In genomic region chr7:126578338-126578737, GRCh38 we compare ENCODE assay signal across 21 cellular contexts.
DNase-seq lines count a peak whose midpoint lies in the region; ATAC-seq, FAIRE-seq and TF ChIP-seq lines count a peak whose summit lies in the region.
"Had no signal": no experiment of that assay in that cellular context is flagged by ENCODE, and none has a peak within 500 bp of the region (broad histone marks: within the 10 kb centered on the region; RNA-seq: fewer than 3 reads in every experiment).

No MANE protein-coding gene starts in this region.

- no peak for ATAC-seq in naive thymus-derived CD8-positive, alpha-beta T cell
- ATAC-seq in GM19463 (IDR thresholded peaks at IDR 0.05; ENCODE audit: unreplicated experiment): no peak
- no peak for ATAC-seq in activated CD8-positive, alpha-beta T cell treated with anti-CD3 and anti-CD28 coated beads for 36 hours
- ATAC-seq: activated CD8-positive, alpha-beta T cell treated with anti-CD3 and anti-CD28 coated beads, Interleukin-2, amount 10 ng/mL, durations not matched to agents 7 days and 5 days; HepG2; natural killer cell treated with Interleukin-12 subunit alpha and Interleukin-12 subunit beta and Interleukin-15 and Interleukin-18, amount 100 ng/mL, for 72 hours; psoas muscle had no signal

- peaks cover 0 to 23% (median 6%) of the 10 kb centered on the region in 9 donors for H3K9me3 Mint-ChIP-seq in naive thymus-derived CD8-positive, alpha-beta T cell
- no peaks in the 10 kb centered on the region for H3K9me3 Mint-ChIP-seq in activated CD8-positive, alpha-beta T cell treated with anti-CD3 and anti-CD28 coated beads for 36 hours
- H3K9me3 Mint-ChIP-seq: activated naive CD8-positive, alpha-beta T cell treated with anti-CD3 and anti-CD28 coated beads for 36 hours; brain had no signal

- no peaks in the 10 kb centered on the region for H3K36me3 ChIP-seq in keratinocyte (ENCODE audit: control insufficient read depth in 2 of 2, extremely low read depth in 1 of 2, insufficient read depth in 2 of 2, low read length in 2 of 2)
- H3K36me3 ChIP-seq: left ventricle myocardium inferior, MG63, stomach had no signal

- H3K4me3 Mint-ChIP-seq in naive thymus-derived CD8-positive, alpha-beta T cell: no peak overlapping the region
- H3K4me3 Mint-ChIP-seq in activated CD8-positive, alpha-beta T cell treated with anti-CD3 and anti-CD28 coated beads for 36 hours: no peak overlapping the region
- H3K4me3 Mint-ChIP-seq: activated CD8-positive, alpha-beta T cell treated with anti-CD3 and anti-CD28 coated beads, Interleukin-2, amount 10 ng/mL, durations not matched to agents 7 days and 5 days; activated naive CD8-positive, alpha-beta T cell treated with anti-CD3 and anti-CD28 coated beads for 36 hours; brain; natural killer cell treated with Interleukin-12 subunit alpha and Interleukin-12 subunit beta and Interleukin-15 and Interleukin-18, amount 100 ng/mL, for 72 hours had no signal

- no peaks in the 10 kb centered on the region for H3K27me3 ChIP-seq in keratinocyte (ENCODE audit: control insufficient read depth, extremely low read depth, insufficient read depth, low read length)
- H3K27me3 ChIP-seq: MG63, stomach had no signal

- dilution Hi-C loops in keratinocyte (cut with MboI; ENCODE audit: extremely low pct_ligation_motif_present, low sequenced_read_pairs): no loop called here

- no peak for FAIRE-seq in keratinocyte (lab: Jason Lieb, UNC)
- FAIRE-seq: H54, HepG2, urothelium cell line had no signal

- intact Hi-C loops in activated CD8-positive, alpha-beta T cell treated with anti-CD3 and anti-CD28 coated beads for 36 hours (cut with micrococcal nuclease): no loop called here

- no peak overlapping the region for H3K27ac Mint-ChIP-seq in naive thymus-derived CD8-positive, alpha-beta T cell
- no peak overlapping the region for H3K27ac Mint-ChIP-seq in activated CD8-positive, alpha-beta T cell treated with anti-CD3 and anti-CD28 coated beads for 36 hours
- H3K27ac Mint-ChIP-seq: activated CD8-positive, alpha-beta T cell treated with anti-CD3 and anti-CD28 coated beads, Interleukin-2, amount 10 ng/mL, durations not matched to agents 7 days and 5 days; activated naive CD8-positive, alpha-beta T cell treated with anti-CD3 and anti-CD28 coated beads for 36 hours; brain; natural killer cell treated with Interleukin-12 subunit alpha and Interleukin-12 subunit beta and Interleukin-15 and Interleukin-18, amount 100 ng/mL, for 72 hours had no signal

- H3K27ac ChIP-seq in keratinocyte (ENCODE audit: control insufficient read depth, insufficient read depth, low read length): no peak overlapping the region
- H3K27ac ChIP-seq: left ventricle myocardium inferior, psoas muscle, stomach had no signal

- H3K27me3 Mint-ChIP-seq in naive thymus-derived CD8-positive, alpha-beta T cell: peaks cover 0 to 5% (median 0%) of the 10 kb centered on the region in 5 donors
- no peaks in the 10 kb centered on the region for H3K27me3 Mint-ChIP-seq in activated CD8-positive, alpha-beta T cell treated with anti-CD3 and anti-CD28 coated beads for 36 hours
- H3K27me3 Mint-ChIP-seq: activated naive CD8-positive, alpha-beta T cell treated with anti-CD3 and anti-CD28 coated beads for 36 hours; brain; natural killer cell treated with Interleukin-12 subunit alpha and Interleukin-12 subunit beta and Interleukin-15 and Interleukin-18, amount 100 ng/mL, for 72 hours had no signal

- no peaks in the 10 kb centered on the region for H4K20me1 ChIP-seq in keratinocyte (ENCODE audit: control insufficient read depth, extremely low read depth, insufficient read depth, low read length)

- H3K9ac ChIP-seq in keratinocyte (ENCODE audit: control insufficient read depth, extremely low read depth, insufficient read depth, low read length): no peak overlapping the region

- H3K9me3 ChIP-seq in keratinocyte (ENCODE audit: control insufficient read depth, low read depth, low read length): no peaks in the 10 kb centered on the region
- H3K9me3 ChIP-seq: left ventricle myocardium inferior, MG63, psoas muscle, stomach had no signal

- peaks cover 19% of the 10 kb centered on the region for H3K4me1 ChIP-seq in keratinocyte (ENCODE audit: control insufficient read depth, extremely low read depth, insufficient read depth, low read length)
- H3K4me1 ChIP-seq: left ventricle myocardium inferior, psoas muscle, stomach had no signal

- DNase-seq in DMS153 (lab: John Stamatoyannopoulos, UW): peak; percentile 68
- peak; percentile 98 for DNase-seq in NCI-H1092 treated with DMSO at 0.1 percent for 48 hours (lab: John Stamatoyannopoulos, UW)
- peak; percentile 71 for DNase-seq in NCI-H510A (lab: John Stamatoyannopoulos, UW)
- DNase-seq in keratinocyte (ENCODE audit: low read depth, low spot score): no peak
- no peak for DNase-seq in NCI-H446 treated with DMSO at 0.1 percent for 48 hours (lab: John Stamatoyannopoulos, UW)
- DNase-seq in naive thymus-derived CD8-positive, alpha-beta T cell: no peak
- DNase-seq in activated CD8-positive, alpha-beta T cell treated with anti-CD3 and anti-CD28 coated beads for 36 hours: no peak
- DNase-seq: activated CD8-positive, alpha-beta T cell treated with anti-CD3 and anti-CD28 coated beads, Interleukin-2, amount 10 ng/mL, durations not matched to agents 7 days and 5 days; activated naive CD8-positive, alpha-beta T cell treated with anti-CD3 and anti-CD28 coated beads for 36 hours; foreskin melanocyte; left ventricle myocardium inferior; MG63; psoas muscle; stomach; SW 1271 had no signal

- H3K36me3 Mint-ChIP-seq in naive thymus-derived CD8-positive, alpha-beta T cell: no peaks in the 10 kb centered on the region
- no peaks in the 10 kb centered on the region for H3K36me3 Mint-ChIP-seq in activated CD8-positive, alpha-beta T cell treated with anti-CD3 and anti-CD28 coated beads for 36 hours (ENCODE audit: low read depth)
- H3K36me3 Mint-ChIP-seq: activated naive CD8-positive, alpha-beta T cell treated with anti-CD3 and anti-CD28 coated beads for 36 hours; brain; natural killer cell treated with Interleukin-12 subunit alpha and Interleukin-12 subunit beta and Interleukin-15 and Interleukin-18, amount 100 ng/mL, for 72 hours had no signal

- CTCF ChIA-PET in activated CD8-positive, alpha-beta T cell treated with anti-CD3 and anti-CD28 coated beads for 36 hours (lab: Charles Lee): no interaction called here

- H3K4me1 Mint-ChIP-seq in naive thymus-derived CD8-positive, alpha-beta T cell: no peaks in the 10 kb centered on the region
- H3K4me1 Mint-ChIP-seq in activated CD8-positive, alpha-beta T cell treated with anti-CD3 and anti-CD28 coated beads for 36 hours (ENCODE audit: low read depth): no peaks in the 10 kb centered on the region
- H3K4me1 Mint-ChIP-seq: activated naive CD8-positive, alpha-beta T cell treated with anti-CD3 and anti-CD28 coated beads for 36 hours had no signal

- no peak overlapping the region for H3K4me3 ChIP-seq in keratinocyte (ENCODE audit: control insufficient read depth in 2 of 3, extremely low read depth in 1 of 3, insufficient read depth in 2 of 3, low read depth in 1 of 3, low read length in 3 of 3)
- H3K4me3 ChIP-seq: left ventricle myocardium inferior, MG63, psoas muscle, stomach had no signal

- POLR2A ChIA-PET in naive thymus-derived CD8-positive, alpha-beta T cell (lab: Charles Lee): no interaction called here
- POLR2A ChIA-PET in activated CD8-positive, alpha-beta T cell treated with anti-CD3 and anti-CD28 coated beads for 36 hours (lab: Charles Lee): no interaction called here

- no peaks in the 10 kb centered on the region for H3K9me1 ChIP-seq in keratinocyte (ENCODE audit: control insufficient read depth, extremely low read depth, insufficient read depth, low read length)

- H2AFZ ChIP-seq in keratinocyte (ENCODE audit: control insufficient read depth, low read length): peak overlapping the region; percentile 49

- H3K4me2 ChIP-seq in keratinocyte (ENCODE audit: control insufficient read depth, extremely low read depth, insufficient read depth, low read depth, low read length): no peak overlapping the region

- H3K79me2 ChIP-seq in keratinocyte (ENCODE audit: control insufficient read depth, insufficient read depth, low read length): no peaks in the 10 kb centered on the region

- TF ChIP-seq CTCF in keratinocyte (optimal IDR thresholded peaks at IDR 0.05 in 1 of 3, IDR thresholded peaks at IDR 0.05 in 1 of 3, conservative IDR thresholded peaks at IDR 0.05 in 1 of 3; ENCODE audit: extremely low read depth in 1 of 3, insufficient read depth in 2 of 3, low read length in 3 of 3): no peak
- TF ChIP-seq CTCF in activated CD8-positive, alpha-beta T cell treated with anti-CD3 and anti-CD28 coated beads for 36 hours (IDR thresholded peaks at IDR 0.05): no peak

Comparison
In these comparisons a context has a peak if more than half of its experiments do, and no peak if none do; other contexts are left out.
1. DNase-seq: peak in DMS153 (single experiment), NCI-H1092 treated with DMSO at 0.1 percent for 48 hours (single experiment) and NCI-H510A (single experiment); none in keratinocyte (single experiment), NCI-H446 treated with DMSO at 0.1 percent for 48 hours (single experiment), naive thymus-derived CD8-positive, alpha-beta T cell (0 of 10) and activated CD8-positive, alpha-beta T cell treated with anti-CD3 and anti-CD28 coated beads for 36 hours (single experiment).